14 cellular contexts compared by ENCODE assay signal in the genomic region with DNA sequence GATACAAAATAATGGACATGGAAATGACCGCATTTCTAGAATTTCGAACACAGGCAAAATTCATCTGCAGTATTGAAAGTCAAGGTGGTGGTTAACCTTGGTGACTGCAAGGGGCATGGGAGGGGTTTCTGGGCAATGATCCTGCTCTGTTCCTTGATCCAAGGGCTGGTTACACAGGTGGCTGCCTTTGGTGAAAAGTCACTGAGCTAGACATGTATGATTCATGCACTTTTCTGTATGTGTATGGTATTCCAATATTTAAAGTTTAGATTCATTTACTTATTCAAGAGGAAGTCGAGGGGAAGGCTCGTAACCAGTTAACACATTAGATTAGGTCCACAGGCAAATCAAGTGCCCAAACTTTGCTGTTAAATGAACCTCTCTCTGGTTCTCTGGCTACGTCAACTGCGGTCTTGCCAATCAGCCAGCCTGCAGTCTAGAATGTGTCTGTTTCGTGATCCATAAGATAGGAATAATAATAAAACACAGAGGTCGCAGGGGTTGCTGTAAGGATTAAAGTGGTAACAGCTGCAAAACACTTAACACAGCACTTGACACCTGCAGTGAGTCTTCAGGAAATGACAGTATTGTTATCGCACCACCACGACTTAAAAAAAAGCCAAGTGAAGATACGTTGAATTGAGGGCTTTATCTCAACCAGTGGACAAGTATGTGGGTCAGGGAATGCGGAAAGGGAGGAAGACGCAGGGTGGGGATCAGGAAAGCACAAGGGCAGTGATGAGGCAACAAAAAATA.
DNase-seq lines count a peak whose midpoint lies in the region; ATAC-seq, FAIRE-seq and TF ChIP-seq lines count a peak whose summit lies in the region.
"Had no signal": no experiment of that assay in that cellular context is flagged by ENCODE, and none has a peak within 500 bp of the region (broad histone marks: within the 10 kb centered on the region; RNA-seq: fewer than 3 reads in every experiment).

No MANE protein-coding gene starts in this region.

- TF ChIP-seq POLR2A in GM12891 (IDR thresholded peaks at IDR 0.05; ENCODE audit: low read depth, low read length), result no peak

- no peaks in the 10 kb centered on the region for H3K9me3 ChIP-seq in thoracic aorta
- H3K9me3 ChIP-seq: left lung, testis had no signal

- no peak for ATAC-seq in activated naive CD8-positive, alpha-beta T cell treated with anti-CD3 and anti-CD28 coated beads, Interleukin-2, amount 50 U/mL, for 24 hours
- ATAC-seq in activated B cell treated with CpG ODN at 0.5 μM for 24 hours (ENCODE audit: low read depth) (peak; percentile 36), memory B cell (ENCODE audit: low read depth) (peak; percentile 70), thoracic aorta (ENCODE audit: insufficient number of reproducible peaks, low FRiP score, low read depth) (no peak), GM19351 (IDR thresholded peaks at IDR 0.05; ENCODE audit: unreplicated experiment) (no peak)
- ATAC-seq: left lung had no signal

- TF ChIP-seq CTCF in activated B cell treated with CpG ODN at 0.5 μM for 24 hours (IDR thresholded peaks at IDR 0.05), result no peak
- no peak for TF ChIP-seq CTCF in thoracic aorta (IDR thresholded peaks at IDR 0.05)

- H3K9me3 Mint-ChIP-seq in activated naive CD8-positive, alpha-beta T cell treated with anti-CD3 and anti-CD28 coated beads, Interleukin-2, amount 50 U/mL, for 24 hours, result no peaks in the 10 kb centered on the region
- no peaks in the 10 kb centered on the region for H3K9me3 Mint-ChIP-seq in activated naive CD8-positive, alpha-beta T cell treated with anti-CD3 and anti-CD28 coated beads for 36 hours
- H3K9me3 Mint-ChIP-seq in activated B cell treated with CpG ODN at 0.5 μM for 24 hours (peaks cover 5% of the 10 kb centered on the region), memory B cell (no peaks in the 10 kb centered on the region)
- H3K9me3 Mint-ChIP-seq: activated CD4-positive, alpha-beta T cell treated with anti-CD3 and anti-CD28 coated beads, Interleukin-2, amount 10 ng/mL, durations not matched to agents 24 days and 14 days had no signal

- peak overlapping the region; percentile 67 to 85 for H3K27ac ChIP-seq in thoracic aorta
- H3K27ac ChIP-seq: left lung, RWPE1 had no signal

- H3K4me1 ChIP-seq in thoracic aorta (ENCODE audit: control insufficient read depth in 1 of 2, low read depth in 2 of 2), result peaks cover 49 to 86% of the 10 kb centered on the region in 2 donors

- H3K27ac Mint-ChIP-seq in activated naive CD8-positive, alpha-beta T cell treated with anti-CD3 and anti-CD28 coated beads, Interleukin-2, amount 50 U/mL, for 24 hours, result peak overlapping the region; percentile 64
- no peak overlapping the region for H3K27ac Mint-ChIP-seq in activated naive CD8-positive, alpha-beta T cell treated with anti-CD3 and anti-CD28 coated beads for 36 hours
- H3K27ac Mint-ChIP-seq in activated B cell treated with CpG ODN at 0.5 μM for 24 hours, result peak overlapping the region; percentile 69
- peak overlapping the region; percentile 81 for H3K27ac Mint-ChIP-seq in memory B cell
- H3K27ac Mint-ChIP-seq: activated CD4-positive, alpha-beta T cell treated with anti-CD3 and anti-CD28 coated beads, Interleukin-2, amount 10 ng/mL, durations not matched to agents 24 days and 14 days had no signal

- H3K36me3 ChIP-seq in thoracic aorta, result no peaks in the 10 kb centered on the region

- CTCF ChIA-PET in activated B cell treated with CpG ODN at 0.5 μM for 24 hours (lab: Charles Lee), result no interaction called here

- peaks cover 21% of the 10 kb centered on the region for H3K4me1 Mint-ChIP-seq in activated naive CD8-positive, alpha-beta T cell treated with anti-CD3 and anti-CD28 coated beads, Interleukin-2, amount 50 U/mL, for 24 hours
- peaks cover 5% of the 10 kb centered on the region for H3K4me1 Mint-ChIP-seq in activated naive CD8-positive, alpha-beta T cell treated with anti-CD3 and anti-CD28 coated beads for 36 hours
- peaks cover 81% of the 10 kb centered on the region for H3K4me1 Mint-ChIP-seq in activated B cell treated with CpG ODN at 0.5 μM for 24 hours
- H3K4me1 Mint-ChIP-seq in memory B cell, result peaks cover 50% of the 10 kb centered on the region
- H3K4me1 Mint-ChIP-seq: activated CD4-positive, alpha-beta T cell treated with anti-CD3 and anti-CD28 coated beads, Interleukin-2, amount 10 ng/mL, durations not matched to agents 24 days and 14 days had no signal

- H3K36me3 Mint-ChIP-seq in activated naive CD8-positive, alpha-beta T cell treated with anti-CD3 and anti-CD28 coated beads, Interleukin-2, amount 50 U/mL, for 24 hours (ENCODE audit: low read depth), result peaks cover 1% of the 10 kb centered on the region
- no peaks in the 10 kb centered on the region for H3K36me3 Mint-ChIP-seq in activated naive CD8-positive, alpha-beta T cell treated with anti-CD3 and anti-CD28 coated beads for 36 hours
- H3K36me3 Mint-ChIP-seq in activated B cell treated with CpG ODN at 0.5 μM for 24 hours (ENCODE audit: low read depth) (peaks cover 40% of the 10 kb centered on the region), memory B cell (peaks cover 31% of the 10 kb centered on the region)

- no peak for DNase-seq in activated naive CD8-positive, alpha-beta T cell treated with anti-CD3 and anti-CD28 coated beads, Interleukin-2, amount 50 U/mL, for 24 hours
- no peak for DNase-seq in activated naive CD8-positive, alpha-beta T cell treated with anti-CD3 and anti-CD28 coated beads for 36 hours
- DNase-seq in activated B cell treated with CpG ODN at 0.5 μM for 24 hours (no peak), memory B cell (ENCODE audit: low spot score in 2 of 2) (no peak), thoracic aorta (ENCODE audit: low spot score) (no peak), EL (no peak), GM12891 (ENCODE audit: insufficient read length, low spot score) (no peak)
- DNase-seq: activated CD4-positive, alpha-beta T cell treated with anti-CD3 and anti-CD28 coated beads, Interleukin-2, amount 10 ng/mL, durations not matched to agents 24 days and 14 days; left lung; NCI-H526 treated with DMSO at 0.1 percent for 48 hours; stimulated activated CD4-positive, alpha-beta T cell treated with anti-CD3 and anti-CD28 coated beads, Interleukin-12 subunit alpha, Interleukin-12 subunit beta, amount 100 ng/mL, for 4 hours; testis had no signal

- POLR2A ChIA-PET in activated B cell treated with CpG ODN at 0.5 μM for 24 hours (lab: Charles Lee), result interaction anchor here (0.6 kb wide), 1 partner anchor 157 kb away, joined by 7 read pairs; no protein-coding TSS in a partner anchor

- H3K4me3 ChIP-seq in thoracic aorta, result no peak overlapping the region
- H3K4me3 ChIP-seq: left lung, testis had no signal

- intact Hi-C loops in activated B cell treated with CpG ODN at 0.5 μM for 24 hours (cut with micrococcal nuclease), result loop anchor here (2.0 to 5.0 kb wide), 5 partner anchors 35 to 1010 kb away; no protein-coding TSS in a partner anchor

- FAIRE-seq in GM12891 (lab: Jason Lieb, UNC), result no peak

- H3K27me3 Mint-ChIP-seq in activated naive CD8-positive, alpha-beta T cell treated with anti-CD3 and anti-CD28 coated beads, Interleukin-2, amount 50 U/mL, for 24 hours, result peaks cover 7% of the 10 kb centered on the region
- H3K27me3 Mint-ChIP-seq in activated naive CD8-positive, alpha-beta T cell treated with anti-CD3 and anti-CD28 coated beads for 36 hours, result peaks cover 22% of the 10 kb centered on the region
- no peaks in the 10 kb centered on the region for H3K27me3 Mint-ChIP-seq in activated B cell treated with CpG ODN at 0.5 μM for 24 hours
- no peaks in the 10 kb centered on the region for H3K27me3 Mint-ChIP-seq in memory B cell
- H3K27me3 Mint-ChIP-seq: activated CD4-positive, alpha-beta T cell treated with anti-CD3 and anti-CD28 coated beads, Interleukin-2, amount 10 ng/mL, durations not matched to agents 24 days and 14 days had no signal

- H3K27me3 ChIP-seq in thoracic aorta (replicated peaks; ENCODE audit: insufficient read depth), result no peaks in the 10 kb centered on the region
- H3K27me3 ChIP-seq: left lung, testis had no signal

- H3K4me3 Mint-ChIP-seq in activated naive CD8-positive, alpha-beta T cell treated with anti-CD3 and anti-CD28 coated beads, Interleukin-2, amount 50 U/mL, for 24 hours, result peak overlapping the region; percentile 30
- H3K4me3 Mint-ChIP-seq in activated naive CD8-positive, alpha-beta T cell treated with anti-CD3 and anti-CD28 coated beads for 36 hours, result no peak overlapping the region
- H3K4me3 Mint-ChIP-seq in activated B cell treated with CpG ODN at 0.5 μM for 24 hours (peak overlapping the region; percentile 42), memory B cell (peak overlapping the region; percentile 75)
- H3K4me3 Mint-ChIP-seq: activated CD4-positive, alpha-beta T cell treated with anti-CD3 and anti-CD28 coated beads, Interleukin-2, amount 10 ng/mL, durations not matched to agents 24 days and 14 days had no signal

TF ChIP-seq in GM12891, 5 proteins besides CTCF, POLR2A, EP300 and RAD21:
- TF ChIP-seq PAX5 (IDR thresholded peaks at IDR 0.05; ENCODE audit: insufficient read depth, low read length, severe bottlenecking), result no peak
- no peak for TF ChIP-seq TAF1 (IDR thresholded peaks at IDR 0.05; ENCODE audit: low read depth, low read length)
- TF ChIP-seq POU2F2 (IDR thresholded peaks at IDR 0.05; ENCODE audit: low read depth, low read length), result no peak
- TF ChIP-seq SPI1 (IDR thresholded peaks at IDR 0.05; ENCODE audit: low read depth, low read length), result no peak
- TF ChIP-seq POLR2AphosphoS5 (IDR thresholded peaks at IDR 0.05; ENCODE audit: low read depth, low read length), result no peak
TF ChIP-seq in GM12891: peak in this region for 0.

Comparison
In these comparisons a context has a peak if more than half of its experiments do, and no peak if none do; other contexts are left out.
1. ATAC-seq: peak in activated B cell treated with CpG ODN at 0.5 μM for 24 hours (single experiment) and memory B cell (single experiment); none in activated naive CD8-positive, alpha-beta T cell treated with anti-CD3 and anti-CD28 coated beads, Interleukin-2, amount 50 U/mL, for 24 hours (single experiment), thoracic aorta (single experiment) and GM19351 (single experiment).